Comparison of ENCODE assay signal across 29 cellular contexts in the genomic region with DNA sequence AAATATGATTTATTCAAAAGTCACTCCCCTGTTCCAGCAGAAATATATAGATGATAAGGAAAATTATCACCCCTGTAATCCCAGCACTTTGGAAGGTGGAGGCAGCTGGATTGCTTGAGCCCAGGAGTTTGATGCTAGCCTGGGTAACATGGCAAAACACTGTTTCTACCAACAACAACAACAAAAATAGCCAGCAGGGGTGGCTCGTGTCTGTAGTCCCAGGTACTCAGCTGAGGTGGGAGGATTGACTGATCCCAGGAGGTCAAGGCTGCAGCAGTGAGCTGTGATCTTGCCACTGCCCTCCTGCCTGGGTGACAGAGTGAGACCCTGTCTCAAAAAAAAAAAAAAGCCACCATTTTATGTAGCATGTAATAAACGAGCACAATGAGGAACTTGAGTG.
"Had no signal": no experiment of that assay in that cellular context is flagged by ENCODE, and none has a peak within 500 bp of the region (broad histone marks: within the 10 kb centered on the region; RNA-seq: fewer than 3 reads in every experiment).

No MANE protein-coding gene starts in this region.

- FAIRE-seq: islet of Langerhans, kidney, pancreas had no signal

- H3K4me3 ChIP-seq: left ventricle myocardium inferior, lung, pancreas, prostate gland, skin epidermis, stomach, testis, thyroid gland, transverse colon, upper lobe of left lung, vagina had no signal

- H3K36me3 ChIP-seq: left ventricle myocardium inferior, pancreas, prostate gland, stomach, thyroid gland, transverse colon, upper lobe of left lung, vagina had no signal

- H3K27me3 ChIP-seq: pancreas, stomach, testis, thyroid gland, transverse colon, upper lobe of left lung, vagina had no signal

- ATAC-seq: naive thymus-derived CD8-positive, alpha-beta T cell; pancreas; right cardiac atrium; sciatic nerve; stimulated activated naive B cell treated with anti-CD40 and anti-IgM and Interleukin-4, amounts not matched to agents 10 μg/mL and 1 μg/mL and 100 μg/mL, for 72 hours; stimulated activated naive CD8-positive, alpha-beta T cell treated with anti-CD3 and anti-CD28 coated beads, Interleukin-15, Interleukin-2, amounts not matched to agents 100 U/mL and 50 U/mL, for 24 hours had no signal

- H3K27ac ChIP-seq: left ventricle myocardium inferior, pancreas, prostate gland, skin epidermis, stomach, testis, thyroid gland, transverse colon, upper lobe of left lung, vagina had no signal

- H3K9me3 ChIP-seq: pancreas, prostate gland, testis, thyroid gland, vagina had no signal

- H3K27me3 Mint-ChIP-seq: memory B cell; naive thymus-derived CD8-positive, alpha-beta T cell; stimulated activated naive B cell treated with anti-CD40 and anti-IgM and Interleukin-4, amounts not matched to agents 10 μg/mL and 1 μg/mL and 100 μg/mL, for 72 hours had no signal

- H3K27ac Mint-ChIP-seq: immature natural killer cell; memory B cell; naive thymus-derived CD8-positive, alpha-beta T cell; nephron; stimulated activated naive B cell treated with anti-CD40 and anti-IgM and Interleukin-4, amounts not matched to agents 10 μg/mL and 1 μg/mL and 100 μg/mL, for 72 hours had no signal

- H3K4me1 Mint-ChIP-seq: immature natural killer cell; memory B cell; naive thymus-derived CD8-positive, alpha-beta T cell; nephron; neural crest cell; stimulated activated naive B cell treated with anti-CD40 and anti-IgM and Interleukin-4, amounts not matched to agents 10 μg/mL and 1 μg/mL and 100 μg/mL, for 72 hours had no signal

- H3K36me3 Mint-ChIP-seq: memory B cell; stimulated activated naive B cell treated with anti-CD40 and anti-IgM and Interleukin-4, amounts not matched to agents 10 μg/mL and 1 μg/mL and 100 μg/mL, for 72 hours had no signal

- H3K4me3 Mint-ChIP-seq: immature natural killer cell; memory B cell; naive thymus-derived CD8-positive, alpha-beta T cell; nephron; neural crest cell; stimulated activated naive B cell treated with anti-CD40 and anti-IgM and Interleukin-4, amounts not matched to agents 10 μg/mL and 1 μg/mL and 100 μg/mL, for 72 hours had no signal

- H3K4me1 ChIP-seq: left ventricle myocardium inferior, pancreas, prostate gland, stomach, testis, thyroid gland, transverse colon, upper lobe of left lung, vagina had no signal

- DNase-seq: hypothalamus; immature natural killer cell; kidney; left ventricle myocardium inferior; naive thymus-derived CD8-positive, alpha-beta T cell; nucleus accumbens; pancreas; retina; right cardiac atrium; stimulated activated CD4-positive, alpha-beta T cell treated with anti-CD3 and anti-CD28 coated beads, Interleukin-12 subunit alpha, Interleukin-12 subunit beta, amount 100 ng/mL, for 4 hours; stimulated activated CD4-positive, alpha-beta T cell treated with anti-CD3 and anti-CD28 coated beads, Interleukin-15, amount 100 ng/mL, for 24 hours; stimulated activated CD4-positive, alpha-beta T cell treated with anti-CD3 and anti-CD28 coated beads, Interleukin-2, amount 100 ng/mL, for 24 hours; stimulated activated CD4-positive, alpha-beta T cell treated with anti-CD3 and anti-CD28 coated beads, Interleukin-4, amount 100 ng/mL, for 1 hour; stimulated activated naive B cell treated with anti-CD40 and anti-IgM and Interleukin-4, amounts not matched to agents 10 μg/mL and 1 μg/mL and 100 μg/mL, for 72 hours; stimulated activated naive CD8-positive, alpha-beta T cell treated with anti-CD3 and anti-CD28 coated beads, Interleukin-15, Interleukin-2, amounts not matched to agents 100 U/mL and 50 U/mL, for 24 hours; stomach; testis; thyroid gland; transverse colon; upper lobe of left lung had no signal
